ENCODE assay signal across 21 cellular contexts in the genomic region with DNA sequence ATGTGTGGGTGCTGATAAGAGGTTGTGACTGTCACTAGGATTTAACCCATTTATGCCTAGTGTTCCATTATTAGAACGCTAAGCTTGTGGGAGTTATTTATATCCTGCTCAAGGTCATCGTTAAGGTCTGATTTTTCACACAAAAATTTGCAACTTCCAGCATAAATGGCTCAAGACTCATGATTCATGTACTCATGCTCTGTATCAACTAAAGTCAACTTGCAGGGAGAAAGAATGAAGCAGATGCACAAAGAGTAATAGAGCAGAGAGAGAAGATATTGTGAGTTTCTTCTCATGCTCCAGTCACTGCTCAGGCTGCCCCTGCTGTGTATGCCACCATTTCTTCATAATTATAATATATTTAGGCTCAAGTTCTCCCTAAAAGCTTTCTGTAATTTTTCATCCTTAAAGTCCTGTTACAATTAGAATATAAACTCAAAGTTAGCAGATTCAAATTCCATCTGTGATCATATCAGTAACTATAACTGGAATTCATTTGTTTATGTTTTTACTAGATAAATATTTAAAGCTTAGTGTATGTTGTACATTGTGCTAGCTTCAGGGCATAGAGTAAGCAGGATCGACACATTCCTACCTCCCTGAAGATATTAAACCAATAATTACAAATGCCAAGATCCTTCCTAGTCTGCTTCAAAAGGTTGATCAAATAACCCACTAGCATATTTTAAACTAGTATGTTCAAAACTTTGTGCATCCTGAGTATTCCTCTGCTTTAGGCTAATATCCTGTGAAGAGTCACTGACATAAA.
DNase-seq lines count a peak whose midpoint lies in the region; ATAC-seq and TF ChIP-seq lines count a peak whose summit lies in the region.
"Had no signal": no experiment of that assay in that cellular context is flagged by ENCODE, and none has a peak within 500 bp of the region (broad histone marks: within the 10 kb centered on the region; RNA-seq: fewer than 3 reads in every experiment).

No MANE protein-coding gene starts in this region.

- peak overlapping the region; percentile 71 for H3K27ac Mint-ChIP-seq in osteocyte (ENCODE audit: unreplicated experiment)
- H3K27ac Mint-ChIP-seq in activated naive CD4-positive, alpha-beta T cell treated with anti-CD3 and anti-CD28 coated beads, Interleukin-2, amount 50 U/mL, for 72 hours, result no peak overlapping the region
- H3K27ac Mint-ChIP-seq: activated CD4-positive, alpha-beta memory T cell treated with anti-CD3 and anti-CD28 coated beads for 36 hours; CD4-positive, alpha-beta memory T cell; T-helper 1 cell treated with Interleukin-12 subunit alpha and Interleukin-12 subunit beta and Interleukin-4 antibody, amounts not matched to agents 30 μg/mL and 1 μg/mL, for 36 hours had no signal

- no peaks in the 10 kb centered on the region for H3K27me3 Mint-ChIP-seq in osteocyte (ENCODE audit: unreplicated experiment)

- peaks cover 60% of the 10 kb centered on the region for H3K4me1 Mint-ChIP-seq in osteocyte (ENCODE audit: unreplicated experiment)
- H3K4me1 Mint-ChIP-seq: CD4-positive, alpha-beta memory T cell had no signal

- TF ChIP-seq CTCF in osteocyte (IDR thresholded peaks at IDR 0.05), result no peak

- H3K9me3 Mint-ChIP-seq in osteocyte (ENCODE audit: unreplicated experiment), result no peaks in the 10 kb centered on the region
- H3K9me3 Mint-ChIP-seq in activated naive CD4-positive, alpha-beta T cell treated with anti-CD3 and anti-CD28 coated beads, Interleukin-2, amount 50 U/mL, for 72 hours, result no peaks in the 10 kb centered on the region
- H3K9me3 Mint-ChIP-seq: activated CD4-positive, alpha-beta memory T cell treated with anti-CD3 and anti-CD28 coated beads for 36 hours; CD4-positive, alpha-beta memory T cell; T-helper 1 cell treated with Interleukin-12 subunit alpha and Interleukin-12 subunit beta and Interleukin-4 antibody, amounts not matched to agents 30 μg/mL and 1 μg/mL, for 36 hours had no signal

- ATAC-seq in activated naive CD4-positive, alpha-beta T cell treated with anti-CD3 and anti-CD28 coated beads, Interleukin-2, amount 50 U/mL, for 72 hours, result no peak
- ATAC-seq in HG03432 (IDR thresholded peaks at IDR 0.05; ENCODE audit: unreplicated experiment), result no peak
- ATAC-seq: left colon, Right ventricle myocardium inferior had no signal

- no peaks in the 10 kb centered on the region for H3K9me3 ChIP-seq in SK-N-MC (ENCODE audit: low read depth, low read length)
- H3K9me3 ChIP-seq: ascending aorta had no signal

- H3K9ac ChIP-seq in SK-N-MC (ENCODE audit: insufficient read length), result no peak overlapping the region

- H3K27ac ChIP-seq in SK-N-MC, result peak overlapping the region; percentile 39; the same call in 1 of the 2 replicates
- H3K27ac ChIP-seq: ascending aorta, WERI-Rb-1 had no signal

- H3K36me3 Mint-ChIP-seq in osteocyte (ENCODE audit: unreplicated experiment), result no peaks in the 10 kb centered on the region
- no peaks in the 10 kb centered on the region for H3K36me3 Mint-ChIP-seq in activated naive CD4-positive, alpha-beta T cell treated with anti-CD3 and anti-CD28 coated beads, Interleukin-2, amount 50 U/mL, for 72 hours
- H3K36me3 Mint-ChIP-seq: activated CD4-positive, alpha-beta memory T cell treated with anti-CD3 and anti-CD28 coated beads for 36 hours; CD4-positive, alpha-beta memory T cell had no signal

- peak; percentile 12 for DNase-seq in GM03348 (ENCODE audit: low spot score)
- DNase-seq in SK-N-MC (ENCODE audit: low read depth, low spot score), result no peak
- peak; percentile 7 for DNase-seq in fibroblast of gingiva (ENCODE audit: low read depth)
- DNase-seq in osteocyte (ENCODE audit: extremely low spot score, unreplicated experiment), result no peak
- no peak for DNase-seq in medulla oblongata (ENCODE audit: extremely low spot score)
- no peak for DNase-seq in activated naive CD4-positive, alpha-beta T cell treated with anti-CD3 and anti-CD28 coated beads, Interleukin-2, amount 50 U/mL, for 72 hours (ENCODE audit: low spot score in 2 of 2)
- DNase-seq in dermis blood vessel endothelial cell, result no peak
- DNase-seq: activated CD4-positive, alpha-beta memory T cell treated with anti-CD3 and anti-CD28 coated beads for 36 hours; activated naive CD4-positive, alpha-beta T cell treated with Interleukin-2 at 50 U/mL for 16 hours; CD4-positive, alpha-beta memory T cell; left colon; midbrain; NCI-H1092; NCI-H2081; NCI-H524 treated with DMSO at 0.1 percent for 48 hours; stimulated activated CD4-positive, alpha-beta T cell treated with anti-CD3 and anti-CD28 coated beads, Interleukin-12 subunit alpha, Interleukin-12 subunit beta, amount 100 ng/mL, for 4 hours; WERI-Rb-1 had no signal

- no peak overlapping the region; the same call in 1 of the 2 replicates for H3K4me3 ChIP-seq in SK-N-MC
- H3K4me3 ChIP-seq: ascending aorta had no signal

- H3K4me3 Mint-ChIP-seq in osteocyte (ENCODE audit: unreplicated experiment), result no peak overlapping the region
- H3K4me3 Mint-ChIP-seq: activated CD4-positive, alpha-beta memory T cell treated with anti-CD3 and anti-CD28 coated beads for 36 hours; CD4-positive, alpha-beta memory T cell; T-helper 1 cell treated with Interleukin-12 subunit alpha and Interleukin-12 subunit beta and Interleukin-4 antibody, amounts not matched to agents 30 μg/mL and 1 μg/mL, for 36 hours had no signal

- H3K36me3 ChIP-seq in SK-N-MC (ENCODE audit: insufficient read depth, low read length), result no peaks in the 10 kb centered on the region
- H3K36me3 ChIP-seq: ascending aorta, WERI-Rb-1 had no signal

Comparison
In these comparisons a context has a peak if more than half of its experiments do, and no peak if none do; other contexts are left out.
1. DNase-seq: peak in GM03348 (single experiment) and fibroblast of gingiva (single experiment); none in SK-N-MC (single experiment), osteocyte (single experiment), medulla oblongata (single experiment), activated naive CD4-positive, alpha-beta T cell treated with anti-CD3 and anti-CD28 coated beads, Interleukin-2, amount 50 U/mL, for 72 hours (0 of 2) and dermis blood vessel endothelial cell (single experiment).